ENCODE assay signal across 8 cellular contexts in the genomic region with DNA sequence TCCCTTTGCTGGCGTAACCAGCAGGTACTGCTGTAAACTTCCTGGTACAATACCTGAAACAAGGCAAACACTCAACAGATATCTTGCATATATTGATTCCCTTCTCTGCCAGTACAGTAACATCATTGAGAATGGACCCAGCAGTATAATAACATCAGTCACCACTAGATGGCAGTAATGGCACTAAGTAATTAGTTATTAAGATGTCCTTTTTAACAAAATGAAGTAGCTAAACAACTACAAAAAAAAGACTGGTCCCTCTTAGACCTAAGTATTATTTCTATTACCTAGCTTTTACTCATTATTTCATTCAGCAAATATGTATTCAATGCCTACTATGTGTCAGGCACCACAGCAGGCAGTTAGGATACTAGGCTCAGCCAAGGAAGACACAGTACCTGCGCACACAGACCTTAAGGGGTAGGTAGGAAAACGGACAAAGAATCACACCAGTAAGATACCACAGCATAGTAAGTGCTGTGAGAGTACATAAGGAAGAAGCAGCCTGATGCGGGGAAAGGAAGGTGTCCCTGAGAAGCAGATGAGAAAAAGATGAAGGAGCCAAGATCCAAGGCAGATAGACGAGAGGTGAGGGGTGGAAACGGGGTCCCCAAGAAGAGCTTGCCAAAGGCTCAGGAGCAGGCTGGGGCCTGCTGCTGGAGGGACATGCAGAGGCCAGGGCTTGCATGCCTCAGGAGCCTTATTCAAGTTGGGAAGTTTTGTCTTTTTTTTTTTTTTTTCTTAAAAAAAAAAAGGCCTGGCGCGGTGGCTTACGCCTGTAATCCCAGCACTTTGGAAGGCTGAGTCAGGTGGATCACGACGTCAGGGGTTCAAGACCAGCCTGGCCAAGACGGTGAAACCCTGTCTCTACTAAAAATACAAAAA.
DNase-seq lines count a peak whose midpoint lies in the region; ATAC-seq and TF ChIP-seq lines count a peak whose summit lies in the region.

No MANE protein-coding gene starts in this region.

- peaks cover 17% of the 10 kb centered on the region for H3K4me1 Mint-ChIP-seq in Caco-2 (ENCODE audit: low read depth, unreplicated experiment)
- H3K4me1 Mint-ChIP-seq in activated T-helper 17 cell treated with anti-CD3 and anti-CD28 coated beads, Interleukin-2, amount 50 U/mL, for 72 hours: peaks cover 11% of the 10 kb centered on the region

- no peaks in the 10 kb centered on the region for H3K27me3 Mint-ChIP-seq in Caco-2 (ENCODE audit: insufficient read depth, unreplicated experiment)
- no peaks in the 10 kb centered on the region for H3K27me3 Mint-ChIP-seq in activated T-helper 17 cell treated with anti-CD3 and anti-CD28 coated beads, Interleukin-2, amount 50 U/mL, for 72 hours

- H3K4me3 Mint-ChIP-seq in Caco-2 (ENCODE audit: unreplicated experiment): peak overlapping the region; percentile 50
- H3K4me3 Mint-ChIP-seq in activated T-helper 17 cell treated with anti-CD3 and anti-CD28 coated beads, Interleukin-2, amount 50 U/mL, for 72 hours: peak overlapping the region; percentile 44

- H3K9me3 ChIP-seq in Caco-2 (no peaks in the 10 kb centered on the region), prostate gland (no peaks in the 10 kb centered on the region)

- peak overlapping the region; percentile 62 to 77 for H3K27ac ChIP-seq in prostate gland

- peaks cover 9% of the 10 kb centered on the region for H3K9me3 Mint-ChIP-seq in Caco-2 (ENCODE audit: unreplicated experiment)
- no peaks in the 10 kb centered on the region for H3K9me3 Mint-ChIP-seq in activated T-helper 17 cell treated with anti-CD3 and anti-CD28 coated beads, Interleukin-2, amount 50 U/mL, for 72 hours

- peak in 1 of 2 experiments; percentile 77 for DNase-seq in Caco-2
- peak; percentile 38 for DNase-seq in NCI-H446 treated with DMSO at 0.1 percent for 48 hours (lab: John Stamatoyannopoulos, UW)
- DNase-seq in glomerular endothelial cell (ENCODE audit: extremely low read depth, low read depth, low spot score): peak; percentile 80
- peak; percentile 81 for DNase-seq in prostate gland (ENCODE audit: low spot score)

- ATAC-seq in GM18870 (IDR thresholded peaks at IDR 0.05; ENCODE audit: unreplicated experiment) (peak; percentile 75), HG03354 (IDR thresholded peaks at IDR 0.05; ENCODE audit: poor library complexity, severe bottlenecking, unreplicated experiment) (peak; percentile 79), HG03457 (IDR thresholded peaks at IDR 0.05; ENCODE audit: unreplicated experiment) (no peak)
- peak; percentile 86 for ATAC-seq in activated T-helper 17 cell treated with anti-CD3 and anti-CD28 coated beads, Interleukin-2, amount 50 U/mL, for 72 hours (replicated peaks)

- no peaks in the 10 kb centered on the region for H3K36me3 ChIP-seq in Caco-2 (ENCODE audit: control insufficient read depth, insufficient read depth, low read length)
- H3K36me3 ChIP-seq in prostate gland: no peaks in the 10 kb centered on the region

- peaks cover 15% of the 10 kb centered on the region for H3K36me3 Mint-ChIP-seq in Caco-2 (ENCODE audit: insufficient read depth, unreplicated experiment)
- no peaks in the 10 kb centered on the region for H3K36me3 Mint-ChIP-seq in activated T-helper 17 cell treated with anti-CD3 and anti-CD28 coated beads, Interleukin-2, amount 50 U/mL, for 72 hours (ENCODE audit: low read depth)

- H3K27ac Mint-ChIP-seq in Caco-2 (ENCODE audit: unreplicated experiment): peak overlapping the region; percentile 94
- peak overlapping the region; percentile 85 for H3K27ac Mint-ChIP-seq in activated T-helper 17 cell treated with anti-CD3 and anti-CD28 coated beads, Interleukin-2, amount 50 U/mL, for 72 hours

- H3K4me3 ChIP-seq in Caco-2 (ENCODE audit: low read depth, low read length): no peak overlapping the region
- H3K4me3 ChIP-seq in prostate gland: no peak overlapping the region

- no peaks in the 10 kb centered on the region for H3K27me3 ChIP-seq in Caco-2 (replicated peaks; ENCODE audit: control insufficient read depth, insufficient read depth, low read length)
- H3K27me3 ChIP-seq in prostate gland (replicated peaks; ENCODE audit: insufficient read depth): no peaks in the 10 kb centered on the region

- CTCF ChIA-PET in Caco-2 (lab: Charles Lee): interaction anchor here (0.6 to 3.2 kb wide), 14 partner anchors 12 to 221 kb away, joined by 3 to 17 read pairs (median 4); partner anchors contain the start of gene CHD2

- TF ChIP-seq POLR2A in prostate gland (IDR thresholded peaks at IDR 0.05): no peak

- H3K4me1 ChIP-seq in Caco-2 (peaks cover 43% of the 10 kb centered on the region), prostate gland (replicated peaks) (no peaks in the 10 kb centered on the region)

- TF ChIP-seq CTCF in Caco-2 (IDR thresholded peaks at IDR 0.05; ENCODE audit: insufficient read depth in 1 of 2, low read depth in 1 of 2, low read length in 1 of 2, severe bottlenecking in 1 of 2, unreplicated experiment in 1 of 2): peak; percentile 55 to 56
- TF ChIP-seq CTCF in prostate gland (IDR thresholded peaks at IDR 0.05): peak; percentile 91 to 92 (median 92)

- intact Hi-C loops in Caco-2 (cut with micrococcal nuclease; ENCODE audit: unreplicated experiment): loop anchor here (1.0 kb wide), 2 partner anchors 11 to 121 kb away; no protein-coding TSS in a partner anchor
- intact Hi-C loops in prostate gland (cut with DNase I): loop anchor here (5.0 to 10.0 kb wide), 2 partner anchors 290 to 1327 kb away; partner anchors contain the start of gene RGMA

- 40% methylated on average over 12 of the region's 12 CpGs for WGBS in prostate gland

- POLR2A ChIA-PET in Caco-2 (lab: Charles Lee): interaction anchor here (0.5 to 2.2 kb wide), 8 partner anchors 12 to 409 kb away, joined by 3 to 16 read pairs (median 6); no protein-coding TSS in a partner anchor

- no TSS peak for BruUV-seq in Caco-2 (replicated peaks; lab: Mats Ljungman, UMichigan)
